Comparison of ENCODE assay signal across 12 cellular contexts in genomic region chr9:135968601-135969000, GRCh38.
"Had no signal": no experiment of that assay in that cellular context is flagged by ENCODE, and none has a peak within 500 bp of the region (broad histone marks: within the 10 kb centered on the region; RNA-seq: fewer than 3 reads in every experiment).

No MANE protein-coding gene starts in this region.

- H3K27me3 ChIP-seq: brain microvascular endothelial cell, heart left ventricle, vagina had no signal

- H3K36me3 ChIP-seq: brain microvascular endothelial cell, heart left ventricle, tibial artery, vagina had no signal

- H3K4me3 ChIP-seq: coronary artery, heart left ventricle, tibial artery, vagina had no signal

- ATAC-seq: left colon, natural killer cell had no signal

- H3K27ac ChIP-seq: brain microvascular endothelial cell, tibial artery, vagina had no signal

- H3K9me3 ChIP-seq: heart left ventricle, tibial artery, vagina had no signal

- DNase-seq: activated CD4-positive, alpha-beta T cell treated with anti-CD3 and anti-CD28 coated beads, Interleukin-2, amount 10 ng/mL, durations not matched to agents 7 days and 5 days; activated naive CD8-positive, alpha-beta T cell treated with anti-CD3 and anti-CD28 coated beads for 36 hours; brain microvascular endothelial cell; effector CD8-positive, alpha-beta T cell; foreskin melanocyte; heart left ventricle; left colon; natural killer cell; occipital lobe; tibial artery had no signal
